Comparison of ENCODE assay signal across 8 cellular contexts in the genomic region with DNA sequence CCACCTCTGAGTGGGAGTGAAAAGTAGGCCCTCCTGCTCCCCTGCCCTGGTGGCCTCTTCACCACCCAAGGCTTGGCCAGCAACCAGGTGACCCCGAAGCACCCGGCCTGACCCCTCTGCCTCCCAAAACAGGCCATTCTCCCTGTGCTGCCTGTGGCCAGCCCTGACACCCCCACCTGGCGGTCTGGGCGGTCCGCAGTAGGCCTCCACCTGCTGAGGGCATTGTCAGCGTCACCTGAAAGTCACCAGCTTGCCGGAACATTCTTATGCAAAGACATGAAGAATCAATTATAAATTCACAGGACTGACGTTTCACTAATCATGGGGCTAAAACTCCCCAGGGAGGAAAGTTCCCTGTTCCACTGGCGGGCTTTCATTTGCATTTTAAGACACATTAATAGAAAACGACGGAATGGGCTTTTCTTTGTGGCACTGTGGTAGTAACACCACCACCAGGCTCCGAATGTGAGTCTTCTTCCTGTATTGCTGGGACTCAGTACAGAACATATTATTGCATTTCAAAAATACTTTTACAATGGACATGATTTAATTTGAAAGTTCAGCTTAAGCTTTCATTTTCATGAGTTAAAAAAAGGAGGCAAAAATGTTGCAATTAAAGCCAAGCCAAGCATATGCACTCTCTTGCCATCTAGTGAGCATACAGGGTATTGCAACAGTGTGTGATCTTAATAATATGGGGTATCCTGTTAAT. TPM values are rescaled to one million over a fixed set of nuclear protein-coding genes. Genes with fewer than 3 reads are reported as not detected.
DNase-seq lines count a peak whose midpoint lies in the region; ATAC-seq and TF ChIP-seq lines count a peak whose summit lies in the region.

No MANE protein-coding gene starts in this region.

- no peak overlapping the region for H2AFZ ChIP-seq in hepatocyte
- H2AFZ ChIP-seq in smooth muscle cell (ENCODE audit: low read depth), result no peak overlapping the region

- H3K9me3 ChIP-seq in ascending aorta (no peaks in the 10 kb centered on the region), hepatocyte (ENCODE audit: low read depth) (no peaks in the 10 kb centered on the region), smooth muscle cell (replicated peaks; ENCODE audit: low read depth) (no peaks in the 10 kb centered on the region)

- H3K27me3 ChIP-seq in ascending aorta (no peaks in the 10 kb centered on the region), hepatocyte (no peaks in the 10 kb centered on the region), smooth muscle cell (ENCODE audit: low read depth) (no peaks in the 10 kb centered on the region)

- no peaks in the 10 kb centered on the region for H3F3A ChIP-seq in smooth muscle cell (ENCODE audit: low read depth)

- intact Hi-C loops in ascending aorta (cut with DNase I), result loop anchor here (1.0 to 10.0 kb wide), 5 partner anchors 31 to 1807 kb away; partner anchors contain the start of genes EIPR1 and TRAPPC12

- ATAC-seq in GM19328 (IDR thresholded peaks at IDR 0.05; ENCODE audit: unreplicated experiment) (peak; percentile 57), HG03139 (IDR thresholded peaks at IDR 0.05; ENCODE audit: unreplicated experiment) (peak; percentile 72)

- 79% methylated on average over 12 of the region's 12 CpGs for WGBS in hepatocyte (ENCODE audit: low lambda C conversion rate, missing lambda C conversion rate)
- WGBS in smooth muscle cell (ENCODE audit: low lambda C conversion rate), result 81% methylated on average over 12 of the region's 12 CpGs

- H3K4me1 ChIP-seq in ascending aorta (peaks cover 6 to 7% of the 10 kb centered on the region in 2 donors), hepatocyte (ENCODE audit: insufficient read depth) (no peaks in the 10 kb centered on the region), smooth muscle cell (ENCODE audit: low read depth) (no peaks in the 10 kb centered on the region)

- peak; percentile 54 to 97 (median 81) for TF ChIP-seq CTCF in ascending aorta (IDR thresholded peaks at IDR 0.05)
- peak; percentile 82 for TF ChIP-seq CTCF in hepatocyte (IDR thresholded peaks at IDR 0.05; ENCODE audit: poor library complexity)
- TF ChIP-seq CTCF in smooth muscle cell (IDR thresholded peaks at IDR 0.05; ENCODE audit: borderline replicate concordance, insufficient read depth, poor library complexity, severe bottlenecking), result peak; percentile 82

- H3K36me3 ChIP-seq in ascending aorta (peaks cover 34 to 41% of the 10 kb centered on the region in 2 donors), hepatocyte (replicated peaks; ENCODE audit: insufficient read depth, low read depth) (no peaks in the 10 kb centered on the region), smooth muscle cell (ENCODE audit: low read depth) (no peaks in the 10 kb centered on the region)

- no peak overlapping the region for H3K9ac ChIP-seq in smooth muscle cell (ENCODE audit: low read depth)

- H3K9me2 ChIP-seq in hepatocyte (replicated peaks; ENCODE audit: insufficient read depth), result no peaks in the 10 kb centered on the region

- H3K79me2 ChIP-seq in hepatocyte (no peaks in the 10 kb centered on the region), smooth muscle cell (ENCODE audit: low read depth) (no peaks in the 10 kb centered on the region)

- H4K20me1 ChIP-seq in hepatocyte (ENCODE audit: insufficient read depth, poor library complexity, severe bottlenecking) (no peaks in the 10 kb centered on the region), smooth muscle cell (ENCODE audit: low read depth) (peaks cover 5% of the 10 kb centered on the region)

- H3K4me3 ChIP-seq in ascending aorta (peak overlapping the region in 1 of 2 donors; percentile 32), hepatocyte (no peak overlapping the region), smooth muscle cell (no peak overlapping the region)

- peak; percentile 66 for DNase-seq in NCI-H2227 (lab: John Stamatoyannopoulos, UW; ENCODE audit: unreplicated experiment)
- DNase-seq in NCI-H2227 treated with DMSO at 0.1 percent for 48 hours (lab: John Stamatoyannopoulos, UW), result no peak
- peak; percentile 16 to 58 for DNase-seq in NCI-H524 (lab: John Stamatoyannopoulos, UW)
- DNase-seq in ascending aorta (ENCODE audit: low spot score in 2 of 2), result peak in 1 of 2 donors; percentile 63
- peak; percentile 71 for DNase-seq in hepatocyte (ENCODE audit: low spot score)
- no peak for DNase-seq in smooth muscle cell (lab: John Stamatoyannopoulos, UW; ENCODE audit: unreplicated experiment)

- H3K27ac ChIP-seq in ascending aorta (peak overlapping the region; percentile 78 to 90), hepatocyte (no peak overlapping the region), smooth muscle cell (ENCODE audit: low read depth) (no peak overlapping the region)

- H3K4me2 ChIP-seq in hepatocyte (no peak overlapping the region), smooth muscle cell (no peak overlapping the region)

RNA-seq across cellular contexts. Expression of gene ADI1, which starts 57.4 kb away (rescaled TPM):
- total RNA-seq in ascending aorta (40.9 TPM), hepatocyte (97.7 and 106 TPM in 2 replicates), smooth muscle cell (19.0 and 27.3 TPM in 2 replicates)
- polyA plus RNA-seq in hepatocyte (154 and 204 TPM in 2 replicates), smooth muscle cell (30.9 and 35.0 TPM in 2 replicates)

Comparison
In these comparisons a context has a peak if more than half of its experiments do, and no peak if none do; other contexts are left out.
1. DNase-seq: peak in NCI-H2227 (single experiment), NCI-H524 (2 of 2) and hepatocyte (single experiment); none in NCI-H2227 treated with DMSO at 0.1 percent for 48 hours (single experiment) and smooth muscle cell (single experiment).
2. H3K27ac ChIP-seq: peak in ascending aorta (2 of 2); none in hepatocyte (single experiment) and smooth muscle cell (single experiment).
3. Peak in every context shown above with its lines, with median percentiles within 50 percentile points of each other: CTCF ChIP-seq.